Comparison of ENCODE assay signal across 9 cellular contexts in genomic region chr17:40058151-40058784, GRCh38. TPM values are rescaled to one million over a fixed set of nuclear protein-coding genes. Genes with fewer than 3 reads are reported as not detected.
DNase-seq lines count a peak whose midpoint lies in the region; ATAC-seq and TF ChIP-seq lines count a peak whose summit lies in the region.
"Had no signal": no experiment of that assay in that cellular context is flagged by ENCODE, and none has a peak within 500 bp of the region (broad histone marks: within the 10 kb centered on the region; RNA-seq: fewer than 3 reads in every experiment).

No MANE protein-coding gene starts in this region.

- H3K36me3 ChIP-seq in endodermal cell (ENCODE audit: control insufficient read depth, insufficient read depth, low read length) (no peaks in the 10 kb centered on the region), mucosa of stomach (ENCODE audit: control insufficient read depth, insufficient read depth, low read length) (no peaks in the 10 kb centered on the region), tibial nerve (peaks cover 0 to 3% (median 0%) of the 10 kb centered on the region in 3 donors)

- no peak for TF ChIP-seq POLR2A in tibial nerve (IDR thresholded peaks at IDR 0.05)

- 90 to 95% methylated on average over 7 to 8 of the region's 8 CpGs for WGBS in endodermal cell (ENCODE audit: insufficient coverage in 1 of 2, insufficient read length in 1 of 2), 2 experiments
- 32 to 51% methylated on average over 8 of the region's 8 CpGs for WGBS in tibial nerve, 2 donors

- no peaks in the 10 kb centered on the region for H3K9me3 Mint-ChIP-seq in endodermal cell

- DNase-seq in RPMI7951 (ENCODE audit: low read depth) (peak; percentile 63), endodermal cell (peak; percentile 46), tibial nerve (ENCODE audit: low spot score in 2 of 2) (no peak), NCI-H69 (lab: John Stamatoyannopoulos, UW) (no peak), NCI-H1092 (lab: John Stamatoyannopoulos, UW) (no peak)
- DNase-seq: activated T-cell treated with anti-CD3 and anti-CD28 coated beads, Interleukin-2, amount 50 U/mL, for 1 hour had no signal

- H3K4me1 Mint-ChIP-seq in endodermal cell = peaks cover 18% of the 10 kb centered on the region

- H3K4me1 ChIP-seq in endodermal cell (ENCODE audit: control insufficient read depth, insufficient read depth, low read length) = no peaks in the 10 kb centered on the region
- H3K4me1 ChIP-seq in mucosa of stomach (ENCODE audit: control insufficient read depth, insufficient read depth, low read length) = peaks cover 33% of the 10 kb centered on the region
- H3K4me1 ChIP-seq in tibial nerve = peaks cover 0 to 39% (median 5%) of the 10 kb centered on the region in 4 donors

- ATAC-seq in GM18517 (IDR thresholded peaks at IDR 0.05; ENCODE audit: unreplicated experiment) = no peak

- H3K27me3 Mint-ChIP-seq in endodermal cell (ENCODE audit: insufficient read depth) = peaks cover 32% of the 10 kb centered on the region

- H3K36me3 Mint-ChIP-seq in endodermal cell (ENCODE audit: low read depth) = peaks cover 3% of the 10 kb centered on the region

- H3K4me3 Mint-ChIP-seq in endodermal cell = no peak overlapping the region

- H3K9ac ChIP-seq in endodermal cell (ENCODE audit: extremely low read depth, low read length, poor library complexity, severe bottlenecking) = no peak overlapping the region
- H3K9ac ChIP-seq in mucosa of stomach (ENCODE audit: low read length) = peak overlapping the region; percentile 42

- peaks cover 17% of the 10 kb centered on the region for H3K27me3 ChIP-seq in endodermal cell (ENCODE audit: control insufficient read depth, insufficient read depth, low read length, poor library complexity, severe bottlenecking)
- H3K27me3 ChIP-seq in mucosa of stomach (ENCODE audit: control insufficient read depth, insufficient read depth, low read length) = no peaks in the 10 kb centered on the region
- H3K27me3 ChIP-seq in tibial nerve = no peaks in the 10 kb centered on the region

- H3K4me3 ChIP-seq in endodermal cell (ENCODE audit: low read length) = no peak overlapping the region
- H3K4me3 ChIP-seq in mucosa of stomach (ENCODE audit: low read length) = no peak overlapping the region
- no peak overlapping the region for H3K4me3 ChIP-seq in tibial nerve

- TF ChIP-seq CTCF in endodermal cell (conservative IDR thresholded peaks at IDR 0.05) (no peak), tibial nerve (IDR thresholded peaks at IDR 0.05) (no peak)

- no peaks in the 10 kb centered on the region for H3K9me3 ChIP-seq in endodermal cell (ENCODE audit: control insufficient read depth, low read length)
- no peaks in the 10 kb centered on the region for H3K9me3 ChIP-seq in mucosa of stomach (ENCODE audit: control insufficient read depth, low read length)
- no peaks in the 10 kb centered on the region for H3K9me3 ChIP-seq in tibial nerve

- TF ChIP-seq EP300 in tibial nerve (IDR thresholded peaks at IDR 0.05) = no peak

- H3K27ac Mint-ChIP-seq in endodermal cell = no peak overlapping the region

- no peak overlapping the region for H3K27ac ChIP-seq in endodermal cell (ENCODE audit: low read depth, low read length)
- peak overlapping the region; percentile 48 to 72 (median 70) for H3K27ac ChIP-seq in tibial nerve

RNA-seq across cellular contexts. Expression of gene MED24, which starts 4.1 kb away (rescaled TPM):
- total RNA-seq in RPMI7951 (2014; rRNA removed; shearing (Covaris generic)) = 44.9 and 47.8 TPM in 2 replicates
- total RNA-seq in endodermal cell (100 to 1,000 TPM; 106 to 124 TPM), tibial nerve (100 to 1,000 TPM in 2 of 4 donors, 10 to 100 TPM in 2; 55.1 to 146 (median 84.6) TPM)
- 119 TPM for polyA plus RNA-seq in endodermal cell (2013, experiment 1 of 2)
- polyA plus RNA-seq in endodermal cell (2013, experiment 2 of 2) = 101 TPM

RNA-seq across cellular contexts. Expression of gene THRA, which starts 4.5 kb away (rescaled TPM):
- 16.3 and 20.0 TPM in 2 replicates for total RNA-seq in RPMI7951 (2014; rRNA removed; shearing (Covaris generic))
- total RNA-seq in endodermal cell = 10 to 100 TPM; 12.7 to 14.4 TPM
- 16.0 TPM for polyA plus RNA-seq in endodermal cell (2013, experiment 1 of 2)
- 15.5 TPM for polyA plus RNA-seq in endodermal cell (2013, experiment 2 of 2)
- total RNA-seq in tibial nerve = 10 to 100 TPM; 65.4 to 86.1 (median 78.4) TPM

RNA-seq across cellular contexts. Expression of gene NR1D1, which starts 42.1 kb away (rescaled TPM):
- total RNA-seq in RPMI7951 (2014; rRNA removed; shearing (Covaris generic)) = 2.3 and 5.5 TPM in 2 replicates
- 1 to 10 TPM; 3.0 to 4.4 TPM for total RNA-seq in endodermal cell
- 3.1 TPM for polyA plus RNA-seq in endodermal cell (2013, experiment 1 of 2)
- 2.3 TPM for polyA plus RNA-seq in endodermal cell (2013, experiment 2 of 2)
- 10 to 100 TPM; 16.8 to 48.2 (median 21.0) TPM for total RNA-seq in tibial nerve

RNA-seq across cellular contexts. Expression of gene CSF3, which starts 43.0 kb away (rescaled TPM):
- total RNA-seq in RPMI7951 (2014; rRNA removed; shearing (Covaris generic)) = 0.49 TPM in 1 of 2 replicates, not detected in the other
- not detected for total RNA-seq in endodermal cell
- not detected for polyA plus RNA-seq in endodermal cell (2013, experiment 1 of 2)
- polyA plus RNA-seq in endodermal cell (2013, experiment 2 of 2) = not detected
- 1 to 10 TPM in 1 of 4 donors, under 1 TPM in 1, not detected in 2; 0.59 to 2.1 TPM for total RNA-seq in tibial nerve
- total RNA-seq: T-helper 2 cell treated with Interferon-gamma antibody and Interleukin-4, amounts not matched to agents 100 ng/mL and 5 ng/mL, for 36 hours had no signal

Comparison
In these comparisons a context has a peak if more than half of its experiments do, and no peak if none do; other contexts are left out.
1. DNase-seq: peak in RPMI7951 (single experiment) and endodermal cell (single experiment); none in tibial nerve (0 of 2), NCI-H69 (single experiment) and NCI-H1092 (single experiment).